In genomic region chr12:7241404-7242005, GRCh38 we compare ENCODE assay signal across 1 cellular context.
A peak's percentile ranks its signal among the peaks of the same experiment; 100 is the strongest.
TF ChIP-seq lines count a peak whose summit lies in the region.

No MANE protein-coding gene starts in this region.

TF ChIP-seq in K562, 482 proteins besides CTCF, POLR2A, EP300 and RAD21 (continued from another document):
- peak in 1 of 2 experiments; percentile 54; a peak in 2 of 4 replicates for TF ChIP-seq MNT (conservative IDR thresholded peaks at IDR 0.05)
- TF ChIP-seq MLLT1 (IDR thresholded peaks at IDR 0.05), result peak in 1 of 2 experiments; percentile 93; a peak in 2 of 4 replicates
- peak; percentile 62 to 89; a peak in 1 of 4 replicates for TF ChIP-seq TEAD1 (CRISPR knock-in tag; IDR thresholded peaks at IDR 0.05)
- TF ChIP-seq NBN (IDR thresholded peaks at IDR 0.05; ENCODE audit: low read depth), result 0 out of 2 replicates have a peak, but pooled peaks have one; percentile 32
- TF ChIP-seq ZNF589 (CRISPR knock-in tag; IDR thresholded peaks at IDR 0.05; ENCODE audit: low read depth), result no peak
- peak; percentile 89 for TF ChIP-seq SMARCA4 (IDR thresholded peaks at IDR 0.05)
- TF ChIP-seq NR0B1 (IDR thresholded peaks at IDR 0.05; ENCODE audit: partially characterized antibody), result no peak
- no peak for TF ChIP-seq SUPT5H (IDR thresholded peaks at IDR 0.05)
- TF ChIP-seq SMARCE1 (IDR thresholded peaks at IDR 0.05), result peak; percentile 89
- TF ChIP-seq CEBPB (tag; IDR thresholded peaks at IDR 0.05), result peak; percentile 91
- no peak for TF ChIP-seq ZNF583 (CRISPR knock-in tag; IDR thresholded peaks at IDR 0.05)
- TF ChIP-seq NFIC (IDR thresholded peaks at IDR 0.05), result peak; percentile 75
- peak; percentile 78 for TF ChIP-seq HDAC3 (IDR thresholded peaks at IDR 0.05; ENCODE audit: borderline replicate concordance, partially characterized antibody)
- TF ChIP-seq SMAD4 (CRISPR knock-in tag; conservative IDR thresholded peaks at IDR 0.05), result peak; percentile 73
- TF ChIP-seq HMGN3 (IDR thresholded peaks at IDR 0.05; ENCODE audit: borderline replicate concordance, extremely low read depth, insufficient read length, low read depth, low read length), result peak; percentile 78
- no peak for TF ChIP-seq NR2F6 (CRISPR knock-in tag; IDR thresholded peaks at IDR 0.05)
- peak; percentile 88 for TF ChIP-seq C11orf30 (IDR thresholded peaks at IDR 0.05; ENCODE audit: low read depth)
- peak; percentile 100 for TF ChIP-seq KDM1A (IDR thresholded peaks at IDR 0.05)
- no peak for TF ChIP-seq ZNF444 (CRISPR knock-in tag; IDR thresholded peaks at IDR 0.05)
- peak; percentile 91 for TF ChIP-seq ZNF316 (IDR thresholded peaks at IDR 0.05)
- TF ChIP-seq MIER1 (IDR thresholded peaks at IDR 0.05; ENCODE audit: low read depth), result peak; percentile 91
- TF ChIP-seq MAZ (CRISPR knock-in tag; conservative IDR thresholded peaks at IDR 0.05 in 1 of 2, IDR thresholded peaks at IDR 0.05 in 1 of 2), result 0 out of 4 replicates have a peak, but pooled peaks of 1 of the 2 experiments have one; percentile 6
- no peak for TF ChIP-seq RBM14 (IDR thresholded peaks at IDR 0.05; ENCODE audit: borderline replicate concordance, insufficient read depth, low read depth, low read length)
- TF ChIP-seq CC2D1A (IDR thresholded peaks at IDR 0.05), result peak; percentile 29; the same call in 1 of the 2 replicates
- peak; percentile 17; the same call in 1 of the 2 replicates for TF ChIP-seq MAFF (IDR thresholded peaks at IDR 0.05; ENCODE audit: low read length)
- peak; percentile 85 for TF ChIP-seq JUND (IDR thresholded peaks at IDR 0.05; ENCODE audit: borderline replicate concordance, low read depth, low read length)
- TF ChIP-seq JUND (tag; IDR thresholded peaks at IDR 0.05; ENCODE audit: borderline replicate concordance, low read depth, low read length), result peak; percentile 81; the same call in 2 of the 3 replicates
- TF ChIP-seq MTA2 (IDR thresholded peaks at IDR 0.05; ENCODE audit: low read depth), result peak; percentile 85
- peak; percentile 84; the same call in 1 of the 2 replicates for TF ChIP-seq ESRRA (IDR thresholded peaks at IDR 0.05; ENCODE audit: borderline replicate concordance, low read depth)
- TF ChIP-seq PTBP1 (IDR thresholded peaks at IDR 0.05; ENCODE audit: low read depth, low read length), result no peak
- TF ChIP-seq MGA (IDR thresholded peaks at IDR 0.05), result no peak
- TF ChIP-seq GATA2 (CRISPR knock-in tag; IDR thresholded peaks at IDR 0.05), result peak; percentile 54
- no peak for TF ChIP-seq BCL6 (CRISPR knock-in tag; IDR thresholded peaks at IDR 0.05)
- no peak for TF ChIP-seq GABPB2 (CRISPR knock-in tag; conservative IDR thresholded peaks at IDR 0.05)
- peak; percentile 84 for TF ChIP-seq SOX6 (IDR thresholded peaks at IDR 0.05)
- TF ChIP-seq TBL1XR1 (IDR thresholded peaks at IDR 0.05; ENCODE audit: low read length in 2 of 2), result peak in 1 of 2 experiments; percentile 77; a peak in 2 of 4 replicates
- TF ChIP-seq GTF2F1 (IDR thresholded peaks at IDR 0.05; ENCODE audit: low read depth, low read length), result no peak
- no peak for TF ChIP-seq RBM17 (IDR thresholded peaks at IDR 0.05; ENCODE audit: borderline replicate concordance, low read depth, low read length)
- TF ChIP-seq SMARCC2 (IDR thresholded peaks at IDR 0.05; ENCODE audit: low read depth), result peak; percentile 59; the same call in 1 of the 2 replicates
- peak; percentile 74 for TF ChIP-seq NFE2 (IDR thresholded peaks at IDR 0.05; ENCODE audit: low read depth)
- TF ChIP-seq BCOR (IDR thresholded peaks at IDR 0.05), result no peak
- peak in 1 of 2 experiments; percentile 25 for TF ChIP-seq NCOA2 (IDR thresholded peaks at IDR 0.05; ENCODE audit: partially characterized antibody in 2 of 2)
TF ChIP-seq in K562: peak in this region for 78.
